Comparison of ENCODE assay signal across 8 cellular contexts in genomic region chr2:40488927-40489677, GRCh38. TPM values are rescaled to one million over a fixed set of nuclear protein-coding genes. Genes with fewer than 3 reads are reported as not detected.
DNase-seq lines count a peak whose midpoint lies in the region; TF ChIP-seq lines count a peak whose summit lies in the region.

No MANE protein-coding gene starts in this region.

- H3K27ac ChIP-seq in liver (ENCODE audit: low read depth in 1 of 2, low read length in 2 of 2), result peak overlapping the region in 1 of 2 donors; percentile 29
- peak overlapping the region; percentile 58 for H3K27ac ChIP-seq in vagina

- DNase-seq in activated naive CD4-positive, alpha-beta T cell treated with anti-CD3 and anti-CD28 coated beads, Interleukin-2, amount 10 ng/mL, durations not matched to agents 7 days and 5 days, result no peak
- no peak for DNase-seq in activated naive CD4-positive, alpha-beta T cell (lab: John Stamatoyannopoulos, UW)
- DNase-seq in vagina (ENCODE audit: extremely low spot score in 2 of 2) (no peak), SKM-1 (lab: John Stamatoyannopoulos, UW; ENCODE audit: unreplicated experiment) (no peak)
- DNase-seq in stimulated activated CD4-positive, alpha-beta T cell treated with anti-CD3 and anti-CD28 coated beads, Interleukin-4, amount 100 ng/mL, for 1 hour, result no peak
- no peak for DNase-seq in stimulated activated CD4-positive, alpha-beta T cell treated with anti-CD3 and anti-CD28 coated beads, Interleukin-1b, Interleukin-23, amount 100 ng/mL, for 48 hours

- H3K27me3 ChIP-seq in liver (ENCODE audit: control insufficient read depth in 4 of 4, insufficient read depth in 4 of 4, low read length in 3 of 4) (no peaks in the 10 kb centered on the region), vagina (no peaks in the 10 kb centered on the region)

- TF ChIP-seq CTCF in liver (IDR thresholded peaks at IDR 0.05; ENCODE audit: low read depth, low read length, missing input control), result no peak
- no peak for TF ChIP-seq CTCF in vagina (IDR thresholded peaks at IDR 0.05)

- TF ChIP-seq RAD21 in liver (IDR thresholded peaks at IDR 0.05), result no peak

- H3K36me3 Mint-ChIP-seq in activated naive CD4-positive, alpha-beta T cell treated with anti-CD3 and anti-CD28 coated beads, Interleukin-2, amount 10 ng/mL, durations not matched to agents 7 days and 5 days, result no peaks in the 10 kb centered on the region
- H3K36me3 Mint-ChIP-seq in activated naive CD8-positive, alpha-beta T cell, result no peaks in the 10 kb centered on the region

- no peaks in the 10 kb centered on the region for H3K27me3 Mint-ChIP-seq in activated naive CD4-positive, alpha-beta T cell treated with anti-CD3 and anti-CD28 coated beads, Interleukin-2, amount 10 ng/mL, durations not matched to agents 7 days and 5 days
- no peaks in the 10 kb centered on the region for H3K27me3 Mint-ChIP-seq in activated naive CD8-positive, alpha-beta T cell

- WGBS in liver, result 62% methylated on average over 11 of the region's 11 CpGs

- CTCF ChIA-PET in activated naive CD4-positive, alpha-beta T cell treated with anti-CD3 and anti-CD28 coated beads, Interleukin-2, amount 10 ng/mL, durations not matched to agents 7 days and 5 days (lab: Charles Lee), result interaction anchor here (0.8 kb wide), 1 partner anchor 64 kb away, joined by 4 read pairs; no protein-coding TSS in a partner anchor

- no peaks in the 10 kb centered on the region for H3K36me3 ChIP-seq in liver (ENCODE audit: control insufficient read depth in 4 of 4, insufficient read depth in 3 of 4, low read depth in 1 of 4, low read length in 3 of 4)
- no peaks in the 10 kb centered on the region for H3K36me3 ChIP-seq in vagina

- no peaks in the 10 kb centered on the region for H3K9me3 Mint-ChIP-seq in activated naive CD4-positive, alpha-beta T cell treated with anti-CD3 and anti-CD28 coated beads, Interleukin-2, amount 10 ng/mL, durations not matched to agents 7 days and 5 days
- no peaks in the 10 kb centered on the region for H3K9me3 Mint-ChIP-seq in activated naive CD8-positive, alpha-beta T cell (ENCODE audit: low read depth)

- no peaks in the 10 kb centered on the region for H3K9me3 ChIP-seq in liver (ENCODE audit: control insufficient read depth in 4 of 4, low read length in 3 of 4)
- H3K9me3 ChIP-seq in vagina, result no peaks in the 10 kb centered on the region

- H3K27ac Mint-ChIP-seq in activated naive CD4-positive, alpha-beta T cell treated with anti-CD3 and anti-CD28 coated beads, Interleukin-2, amount 10 ng/mL, durations not matched to agents 7 days and 5 days, result no peak overlapping the region
- H3K27ac Mint-ChIP-seq in activated naive CD8-positive, alpha-beta T cell, result no peak overlapping the region

- H3K4me1 Mint-ChIP-seq in activated naive CD4-positive, alpha-beta T cell treated with anti-CD3 and anti-CD28 coated beads, Interleukin-2, amount 10 ng/mL, durations not matched to agents 7 days and 5 days, result peaks cover 10% of the 10 kb centered on the region
- H3K4me1 Mint-ChIP-seq in activated naive CD8-positive, alpha-beta T cell (ENCODE audit: low read depth), result peaks cover 12% of the 10 kb centered on the region

- H3K4me1 ChIP-seq in liver (ENCODE audit: control insufficient read depth in 4 of 4, insufficient read depth in 4 of 4, low read length in 3 of 4), result peaks cover 0 to 8% (median 0%) of the 10 kb centered on the region in 4 donors
- peaks cover 13% of the 10 kb centered on the region for H3K4me1 ChIP-seq in vagina

- H3K4me3 ChIP-seq in liver (ENCODE audit: low read depth in 1 of 3, low read length in 3 of 3) (peak overlapping the region; percentile 9 to 29 (median 28)), vagina (peak overlapping the region; percentile 41 to 45)

- peak overlapping the region in 1 of 2 donors; percentile 58 for H3K9ac ChIP-seq in liver (ENCODE audit: low read depth in 1 of 2, low read length in 2 of 2)

- H3K4me3 Mint-ChIP-seq in activated naive CD4-positive, alpha-beta T cell treated with anti-CD3 and anti-CD28 coated beads, Interleukin-2, amount 10 ng/mL, durations not matched to agents 7 days and 5 days, result peak overlapping the region; percentile 59
- H3K4me3 Mint-ChIP-seq in activated naive CD8-positive, alpha-beta T cell, result peak overlapping the region; percentile 52

- TF ChIP-seq POLR2A in vagina (IDR thresholded peaks at IDR 0.05), result no peak

- intact Hi-C loops in vagina (cut with DNase I), result no loop called here

TF ChIP-seq in liver, 16 proteins besides CTCF, POLR2A, EP300 and RAD21:
- TF ChIP-seq GABPA (IDR thresholded peaks at IDR 0.05 in 1 of 2, conservative IDR thresholded peaks at IDR 0.05 in 1 of 2) (no peak), TAF1 (conservative IDR thresholded peaks at IDR 0.05) (no peak), FOXA1 (IDR thresholded peaks at IDR 0.05) (no peak), YY1 (IDR thresholded peaks at IDR 0.05) (no peak), FOXA2 (IDR thresholded peaks at IDR 0.05) (no peak), JUND (IDR thresholded peaks at IDR 0.05) (no peak), MAX (IDR thresholded peaks at IDR 0.05) (no peak), REST (IDR thresholded peaks at IDR 0.05) (no peak), SP1 (IDR thresholded peaks at IDR 0.05) (no peak), ATF3 (IDR thresholded peaks at IDR 0.05) (no peak), NR2F2 (IDR thresholded peaks at IDR 0.05) (no peak), ZBTB33 (IDR thresholded peaks at IDR 0.05) (no peak), EGR1 (IDR thresholded peaks at IDR 0.05; ENCODE audit: low read depth in 2 of 2) (no peak), HNF4A (conservative IDR thresholded peaks at IDR 0.05) (no peak), RXRA (IDR thresholded peaks at IDR 0.05) (no peak), HNF4G (IDR thresholded peaks at IDR 0.05) (no peak)

RNA-seq across cellular contexts. Expression of gene SLC8A1, which starts 37.2 kb away (rescaled TPM):
- 10 to 100 TPM; 14.3 to 18.5 TPM for total RNA-seq in liver
- 1 to 10 TPM; 1.2 to 2.1 TPM for polyA plus RNA-seq in liver
- 40.8 TPM for total RNA-seq in vagina
